In the genomic region with DNA sequence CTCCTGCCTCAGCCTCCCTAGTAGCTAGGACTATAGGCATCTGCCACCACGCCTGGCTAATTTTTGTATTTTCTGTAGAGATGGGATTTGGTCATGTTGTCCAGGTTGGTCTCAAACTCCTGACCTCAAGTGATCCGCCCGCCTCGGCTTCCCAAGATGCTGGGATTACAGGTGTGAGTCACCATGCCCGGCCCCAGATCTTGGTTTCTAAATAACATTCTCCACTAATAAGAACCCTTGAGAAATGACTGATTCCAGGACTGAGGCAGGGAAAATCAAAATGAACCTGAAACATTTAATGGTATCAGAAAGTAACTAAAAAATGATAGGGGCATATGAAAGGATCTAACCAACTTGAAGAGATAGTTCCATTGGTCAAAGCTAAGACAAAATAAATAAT, we compare ENCODE assay signal across 1 cellular context.
TF ChIP-seq lines count a peak whose summit lies in the region.

No MANE protein-coding gene starts in this region.

TF ChIP-seq in HCT116, 20 proteins besides CTCF, POLR2A, EP300 and RAD21 (continued from another document):
- TF ChIP-seq POLR2AphosphoS5 (IDR thresholded peaks at IDR 0.05; ENCODE audit: low read depth, low read length), result no peak
- TF ChIP-seq CBX3 (IDR thresholded peaks at IDR 0.05; ENCODE audit: low read depth), result no peak
TF ChIP-seq in HCT116: peak in this region for 0.
